ENCODE assay signal across 27 cellular contexts in genomic region chr20:24321939-24322338, GRCh38.
DNase-seq lines count a peak whose midpoint lies in the region; ATAC-seq, FAIRE-seq and TF ChIP-seq lines count a peak whose summit lies in the region.
"Had no signal": no experiment of that assay in that cellular context is flagged by ENCODE, and none has a peak within 500 bp of the region (broad histone marks: within the 10 kb centered on the region; RNA-seq: fewer than 3 reads in every experiment).

No MANE protein-coding gene starts in this region.

- intact Hi-C loops in cardiac septum (cut with DNase I), result no loop called here

- CTCF ChIA-PET in HEK293 (lab: Yijun Ruan, JAX), result no interaction called here
- CTCF ChIA-PET in RWPE1 (lab: Yijun Ruan, JAX), result no interaction called here

- no peak for FAIRE-seq in bronchial epithelial cell (lab: Jason Lieb, UNC)
- FAIRE-seq: A204.1, G401.6, GM12891 had no signal

- ATAC-seq in omental fat pad (ENCODE audit: low FRiP score), result no peak

- POLR2A ChIA-PET in HEK293 (lab: Yijun Ruan, JAX) (no interaction called here), RWPE1 (lab: Yijun Ruan, JAX; ENCODE audit: low non-redundant PET) (no interaction called here)

- H3K27me3 ChIP-seq in right atrium auricular region (no peaks in the 10 kb centered on the region), bronchial epithelial cell (ENCODE audit: control insufficient read depth, insufficient read depth, low read length) (no peaks in the 10 kb centered on the region)
- H3K27me3 ChIP-seq: BE2C, BLaER1 had no signal

- DNase-seq in right atrium auricular region (ENCODE audit: low spot score) (peak; percentile 40), cardiac septum (ENCODE audit: low spot score) (no peak), ELR (ENCODE audit: low read depth) (peak; percentile 24), bronchial epithelial cell (ENCODE audit: low read depth) (peak; percentile 17), omental fat pad (ENCODE audit: low spot score) (no peak), RWPE1 (ENCODE audit: low spot score) (no peak)
- DNase-seq in stimulated activated naive CD4-positive, alpha-beta T cell (lab: John Stamatoyannopoulos, UW), result no peak
- DNase-seq: 8988T; ACHN; BE2C; C1 segment of cervical spinal cord; CD4-positive, alpha-beta memory T cell; CD4-positive, CD25-positive, alpha-beta regulatory T cell; CD8-positive, alpha-beta memory T cell; COR-L47; DMS 273 treated with DMSO at 0.1 percent for 48 hours; DMS153; DMS53; DMS79; DND-41; EL; GF-D8 had no signal

- TF ChIP-seq CTCF in right atrium auricular region (IDR thresholded peaks at IDR 0.05) (no peak), HEK293 (tag by site-specific recombination; IDR thresholded peaks at IDR 0.05) (no peak), bronchial epithelial cell (IDR thresholded peaks at IDR 0.05; ENCODE audit: insufficient read depth, low read length, severe bottlenecking) (no peak), omental fat pad (IDR thresholded peaks at IDR 0.05) (no peak), RWPE1 (conservative IDR thresholded peaks at IDR 0.05; ENCODE audit: low read depth) (no peak)

- H3K27ac ChIP-seq in right atrium auricular region (no peak overlapping the region), HEK293 (ENCODE audit: extremely low read depth, low read depth, low read length) (no peak overlapping the region), RWPE1 (no peak overlapping the region)
- H3K27ac ChIP-seq: BLaER1 had no signal

- H3K36me3 ChIP-seq in right atrium auricular region (no peaks in the 10 kb centered on the region), HEK293 (ENCODE audit: control insufficient read depth in 2 of 2, insufficient read depth in 1 of 2, low read length in 2 of 2) (no peaks in the 10 kb centered on the region), bronchial epithelial cell (ENCODE audit: control insufficient read depth, insufficient read depth, low read length) (no peaks in the 10 kb centered on the region)
- H3K36me3 ChIP-seq: BE2C, BLaER1 had no signal

- H3K4me3 ChIP-seq in right atrium auricular region (no peak overlapping the region), HEK293 (ENCODE audit: low read depth, low read length) (no peak overlapping the region), bronchial epithelial cell (ENCODE audit: low read depth, low read length) (no peak overlapping the region)
- H3K4me3 ChIP-seq: BLaER1 had no signal

- H3K9me3 ChIP-seq in right atrium auricular region (no peaks in the 10 kb centered on the region), HEK293 (ENCODE audit: control insufficient read depth, insufficient read depth, low read depth, low read length) (no peaks in the 10 kb centered on the region)
- H3K9me3 ChIP-seq: BE2C, BLaER1 had no signal

- H3K4me1 ChIP-seq in right atrium auricular region, result no peaks in the 10 kb centered on the region
- no peaks in the 10 kb centered on the region for H3K4me1 ChIP-seq in HEK293 (ENCODE audit: control insufficient read depth, insufficient read depth, low read length)
- H3K4me1 ChIP-seq: BE2C had no signal

TF ChIP-seq in HEK293, 187 proteins besides CTCF, POLR2A, EP300 and RAD21:
- TF ChIP-seq, protein P1, sequence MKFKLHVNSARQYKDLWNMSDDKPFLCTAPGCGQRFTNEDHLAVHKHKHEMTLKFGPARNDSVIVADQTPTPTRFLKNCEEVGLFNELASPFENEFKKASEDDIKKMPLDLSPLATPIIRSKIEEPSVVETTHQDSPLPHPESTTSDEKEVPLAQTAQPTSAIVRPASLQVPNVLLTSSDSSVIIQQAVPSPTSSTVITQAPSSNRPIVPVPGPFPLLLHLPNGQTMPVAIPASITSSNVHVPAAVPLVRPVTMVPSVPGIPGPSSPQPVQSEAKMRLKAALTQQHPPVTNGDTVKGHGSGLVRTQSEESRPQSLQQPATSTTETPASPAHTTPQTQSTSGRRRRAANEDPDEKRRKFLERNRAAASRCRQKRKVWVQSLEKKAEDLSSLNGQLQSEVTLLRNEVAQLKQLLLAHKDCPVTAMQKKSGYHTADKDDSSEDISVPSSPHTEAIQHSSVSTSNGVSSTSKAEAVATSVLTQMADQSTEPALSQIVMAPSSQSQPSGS (tag by site-specific recombination; IDR thresholded peaks at IDR 0.05; ENCODE audit: low read depth), result 0 out of 2 replicates have a peak, but pooled peaks have one; percentile 15
- TF ChIP-seq ZNF707 (tag by site-specific recombination; IDR thresholded peaks at IDR 0.05), result no peak

Comparison
In these comparisons a context has a peak if more than half of its experiments do, and no peak if none do; other contexts are left out.
1. DNase-seq: peak in right atrium auricular region (single experiment), ELR (single experiment) and bronchial epithelial cell (single experiment); none in cardiac septum (single experiment), omental fat pad (single experiment), RWPE1 (single experiment) and stimulated activated naive CD4-positive, alpha-beta T cell (0 of 6).